ENCODE assay signal across 32 cellular contexts in genomic region chr1:204139088-204139487, GRCh38. TPM values are rescaled to one million over a fixed set of nuclear protein-coding genes. Genes with fewer than 3 reads are reported as not detected.
"Had no signal": no experiment of that assay in that cellular context is flagged by ENCODE, and none has a peak within 500 bp of the region (broad histone marks: within the 10 kb centered on the region; RNA-seq: fewer than 3 reads in every experiment).

No MANE protein-coding gene starts in this region.

- H3K4me3 ChIP-seq: coronary artery, esophagus squamous epithelium had no signal

- H3K36me3 ChIP-seq: brain microvascular endothelial cell had no signal

- FAIRE-seq: astrocyte, frontal cortex, TTC549 had no signal

- H3K27me3 ChIP-seq: brain microvascular endothelial cell, esophagus squamous epithelium had no signal

- H3K9me3 ChIP-seq: esophagus squamous epithelium had no signal

- ATAC-seq: activated T-cell treated with anti-CD3 and anti-CD28 coated beads, Interleukin-2, amount 50 U/mL, for 72 hours; effector memory CD8-positive, alpha-beta T cell; WTC11 had no signal

- H3K27ac ChIP-seq: brain microvascular endothelial cell, coronary artery, esophagus squamous epithelium, VCaP had no signal

- DNase-seq: activated CD4-positive, alpha-beta memory T cell treated with anti-CD3 and anti-CD28 coated beads, Interleukin-2, amount 10 ng/mL, durations not matched to agents 7 days and 5 days; activated CD4-positive, alpha-beta T cell treated with anti-CD3 and anti-CD28 coated beads for 1 hour; activated CD4-positive, alpha-beta T cell treated with anti-CD3 and anti-CD28 coated beads for 4 hours; activated CD4-positive, alpha-beta T cell treated with anti-CD3 and anti-CD28 coated beads, Interleukin-2, amount 10 ng/mL, durations not matched to agents 7 days and 5 days; activated CD4-positive, alpha-beta T cell treated with anti-CD3 and anti-CD28 coated beads, Interleukin-2, amount 50 U/mL, for 4 hours; activated CD8-positive, alpha-beta memory T cell treated with anti-CD3 and anti-CD28 coated beads, Interleukin-2, amount 50 U/mL, for 48 hours; activated effector memory CD4-positive, alpha-beta T cell treated with Interleukin-2 at 50 U/mL for 16 hours; activated gamma-delta T cell treated with Interleukin-2 at 50 U/mL for 16 hours; activated naive CD4-positive, alpha-beta T cell treated with anti-CD3 and anti-CD28 coated beads, Interleukin-2, amount 50 U/mL, for 16 hours; activated naive CD4-positive, alpha-beta T cell treated with Interleukin-2 at 50 U/mL for 16 hours; activated T-cell treated with anti-CD3 and anti-CD28 coated beads for 4 hours; activated T-cell treated with anti-CD3 and anti-CD28 coated beads, Interleukin-2, amount 50 U/mL, for 24 hours; activated T-cell treated with anti-CD3 and anti-CD28 coated beads, Interleukin-2, amount 50 U/mL, for 72 hours; amniotic stem cell; anterior cingulate cortex; brain microvascular endothelial cell; effector CD4-positive, alpha-beta T cell; effector memory CD8-positive, alpha-beta T cell; erythroblast; esophagus squamous epithelium; head of caudate nucleus; T-helper 2 cell had no signal

RNA-seq across cellular contexts. Expression of gene ETNK2, which starts 12.8 kb away (rescaled TPM):
- total RNA-seq: T-helper 1 cell treated with Interleukin-12 subunit alpha and Interleukin-12 subunit beta and Interleukin-4 antibody, amounts not matched to agents 30 ng/mL and 1 ng/mL, for 36 hours had no signal

RNA-seq across cellular contexts. Expression of gene REN, which starts 27.0 kb away (rescaled TPM):
- total RNA-seq: activated CD4-positive, alpha-beta memory T cell treated with anti-CD3 and anti-CD28 coated beads, Interleukin-2, amount 10 ng/mL, durations not matched to agents 7 days and 5 days; activated CD4-positive, alpha-beta T cell treated with anti-CD3 and anti-CD28 coated beads, Interleukin-2, amount 10 ng/mL, durations not matched to agents 7 days and 5 days; activated T-cell treated with anti-CD3 and anti-CD28 coated beads, Interleukin-2, amount 50 U/mL, for 72 hours; astrocyte; cardiac septum; cerebellum; frontal cortex; T-helper 1 cell treated with Interleukin-12 subunit alpha and Interleukin-12 subunit beta and Interleukin-4 antibody, amounts not matched to agents 30 ng/mL and 1 ng/mL, for 36 hours; WTC11 had no signal

RNA-seq across cellular contexts. Expression of gene KISS1, which starts 57.2 kb away (rescaled TPM):
- total RNA-seq: activated CD4-positive, alpha-beta memory T cell treated with anti-CD3 and anti-CD28 coated beads, Interleukin-2, amount 10 ng/mL, durations not matched to agents 7 days and 5 days; activated CD4-positive, alpha-beta T cell treated with anti-CD3 and anti-CD28 coated beads, Interleukin-2, amount 10 ng/mL, durations not matched to agents 7 days and 5 days; activated T-cell treated with anti-CD3 and anti-CD28 coated beads, Interleukin-2, amount 50 U/mL, for 72 hours; bronchial epithelial cell; cardiac septum; cerebellum; esophagus squamous epithelium; frontal cortex; T-helper 1 cell treated with Interleukin-12 subunit alpha and Interleukin-12 subunit beta and Interleukin-4 antibody, amounts not matched to agents 30 ng/mL and 1 ng/mL, for 36 hours had no signal
